In genomic region chr14:39102265-39102968, GRCh38 we compare ENCODE assay signal across 8 cellular contexts. TPM values are rescaled to one million over a fixed set of nuclear protein-coding genes. Genes with fewer than 3 reads are reported as not detected.
DNase-seq lines count a peak whose midpoint lies in the region; ATAC-seq and TF ChIP-seq lines count a peak whose summit lies in the region.

No MANE protein-coding gene starts in this region.

- peak overlapping the region; percentile 85 for H3K4me3 Mint-ChIP-seq in WTC11
- peak overlapping the region; percentile 93 for H3K4me3 Mint-ChIP-seq in neural progenitor cell

- H3K4me1 ChIP-seq in foreskin keratinocyte, result peaks cover 3% of the 10 kb centered on the region
- peaks cover 14% of the 10 kb centered on the region for H3K4me1 ChIP-seq in neural progenitor cell

- H3K9me3 Mint-ChIP-seq in WTC11 (no peaks in the 10 kb centered on the region), neural progenitor cell (no peaks in the 10 kb centered on the region)

- peaks cover 25% of the 10 kb centered on the region for H3F3A ChIP-seq in neural progenitor cell (ENCODE audit: low read depth)

- peaks cover 23% of the 10 kb centered on the region for H3K4me1 Mint-ChIP-seq in WTC11
- peaks cover 25% of the 10 kb centered on the region for H3K4me1 Mint-ChIP-seq in neural progenitor cell

- H3K27me3 ChIP-seq in foreskin keratinocyte (no peaks in the 10 kb centered on the region), neural progenitor cell (no peaks in the 10 kb centered on the region)

- H3K27ac ChIP-seq in foreskin keratinocyte (peak overlapping the region; percentile 74), neural progenitor cell (peak overlapping the region; percentile 81)

- TF ChIP-seq CTCF in WTC11 (IDR thresholded peaks at IDR 0.05) (no peak), foreskin keratinocyte (conservative IDR thresholded peaks at IDR 0.05) (no peak), neural progenitor cell (IDR thresholded peaks at IDR 0.05) (no peak), GM20000 (IDR thresholded peaks at IDR 0.05; ENCODE audit: extremely low read depth, missing control alignments) (no peak)

- peak overlapping the region; percentile 70 for H2AFZ ChIP-seq in neural progenitor cell (replicated peaks)

- peak overlapping the region; percentile 77 for H3K4me3 ChIP-seq in neural progenitor cell

- peaks cover 4% of the 10 kb centered on the region for H4K20me1 ChIP-seq in neural progenitor cell (ENCODE audit: low read depth)

- peak overlapping the region; percentile 59 for H3K9ac ChIP-seq in neural progenitor cell

- H3K4me2 ChIP-seq in neural progenitor cell, result peak overlapping the region; percentile 80

- H3K27me3 Mint-ChIP-seq in WTC11 (ENCODE audit: low read depth) (no peaks in the 10 kb centered on the region), neural progenitor cell (ENCODE audit: insufficient read depth, low read depth) (peaks cover 2% of the 10 kb centered on the region)

- H3K27ac Mint-ChIP-seq in WTC11 (peak overlapping the region; percentile 89), neural progenitor cell (peak overlapping the region; percentile 88)

- peak; percentile 69 for DNase-seq in DMS79 treated with DMSO at 0.1 percent for 48 hours (lab: John Stamatoyannopoulos, UW)
- peak; percentile 73 for DNase-seq in HT-29 (ENCODE audit: low spot score)
- DNase-seq in WTC11 (ENCODE audit: low spot score), result no peak
- peak; percentile 13 to 46 for DNase-seq in foreskin keratinocyte
- DNase-seq in neural progenitor cell (ENCODE audit: low spot score), result no peak
- DNase-seq in GM20000 (ENCODE audit: low spot score), result no peak
- DNase-seq in GOT3 (lab: John Stamatoyannopoulos, UW), result no peak

- peak; percentile 29 for ATAC-seq in GM19467 (IDR thresholded peaks at IDR 0.05; ENCODE audit: unreplicated experiment)
- ATAC-seq in WTC11, result peak; percentile 7; the same call in 1 of the 2 replicates
- ATAC-seq in foreskin keratinocyte, result peak; percentile 45

- CTCF ChIA-PET in WTC11 (lab: Charles Lee), result interaction anchor here (0.7 to 1.6 kb wide), 7 partner anchors 12 to 330 kb away, joined by 3 to 8 read pairs (median 4); partner anchors contain the start of genes FBXO33, GEMIN2 and TRAPPC6B

- H3K36me3 ChIP-seq in neural progenitor cell, result no peaks in the 10 kb centered on the region

- H3K9me3 ChIP-seq in neural progenitor cell (ENCODE audit: low read depth), result no peaks in the 10 kb centered on the region

- POLR2A ChIA-PET in WTC11 (lab: Charles Lee), result interaction anchor here (0.7 to 2.8 kb wide), 8 partner anchors 11 to 330 kb away, joined by 3 to 32 read pairs (median 5); partner anchors contain the start of genes FBXO33, GEMIN2, PNN and TRAPPC6B

- peaks cover 55% of the 10 kb centered on the region for H3K79me2 ChIP-seq in neural progenitor cell (ENCODE audit: low read depth)

- H3K36me3 Mint-ChIP-seq in WTC11 (no peaks in the 10 kb centered on the region; the same call in 1 of the 2 replicates), neural progenitor cell (peaks cover 3% of the 10 kb centered on the region)

TF ChIP-seq in WTC11, 78 proteins besides CTCF, POLR2A, EP300 and RAD21:
- TF ChIP-seq TCF7 (CRISPR knock-in tag; IDR thresholded peaks at IDR 0.05; ENCODE audit: low read depth), result no peak
TF ChIP-seq in WTC11: peak in this region for 0.

RNA-seq across cellular contexts. Expression of gene SEC23A, which starts 0.6 kb away (rescaled TPM):
- 25.6 and 26.4 TPM in 2 replicates for total RNA-seq in HT-29 (2014; rRNA removed; shearing (Covaris generic))
- 56.0 to 62.9 TPM (median 56.4 TPM) in 3 replicates for total RNA-seq in WTC11 (2021)
- total RNA-seq in foreskin keratinocyte, result 74.4 and 83.1 TPM in 2 replicates
- polyA plus RNA-seq in foreskin keratinocyte, result 16.5 and 18.0 TPM in 2 replicates
- 46.9 and 60.0 TPM in 2 replicates for total RNA-seq in neural progenitor cell (ENCODE audit: low replicate concordance)

RNA-seq across cellular contexts. Expression of gene GEMIN2, which starts 11.7 kb away (rescaled TPM):
- 10.3 and 15.7 TPM in 2 replicates for total RNA-seq in HT-29 (2014; rRNA removed; shearing (Covaris generic))
- total RNA-seq in WTC11 (2021), result 27.1 to 34.9 TPM (median 31.8 TPM) in 3 replicates
- 18.3 and 20.5 TPM in 2 replicates for total RNA-seq in foreskin keratinocyte
- polyA plus RNA-seq in foreskin keratinocyte, result 17.2 and 20.5 TPM in 2 replicates
- total RNA-seq in neural progenitor cell (ENCODE audit: low replicate concordance), result 65.3 and 71.8 TPM in 2 replicates

Comparison
In these comparisons a context has a peak if more than half of its experiments do, and no peak if none do; other contexts are left out.
1. DNase-seq: peak in DMS79 treated with DMSO at 0.1 percent for 48 hours (single experiment), HT-29 (single experiment) and foreskin keratinocyte (2 of 2); none in WTC11 (single experiment), neural progenitor cell (single experiment), GM20000 (single experiment) and GOT3 (single experiment).
2. Peak in every context shown above with its lines, with median percentiles within 50 percentile points of each other: ATAC-seq.